21 cellular contexts compared by ENCODE assay signal in the genomic region with DNA sequence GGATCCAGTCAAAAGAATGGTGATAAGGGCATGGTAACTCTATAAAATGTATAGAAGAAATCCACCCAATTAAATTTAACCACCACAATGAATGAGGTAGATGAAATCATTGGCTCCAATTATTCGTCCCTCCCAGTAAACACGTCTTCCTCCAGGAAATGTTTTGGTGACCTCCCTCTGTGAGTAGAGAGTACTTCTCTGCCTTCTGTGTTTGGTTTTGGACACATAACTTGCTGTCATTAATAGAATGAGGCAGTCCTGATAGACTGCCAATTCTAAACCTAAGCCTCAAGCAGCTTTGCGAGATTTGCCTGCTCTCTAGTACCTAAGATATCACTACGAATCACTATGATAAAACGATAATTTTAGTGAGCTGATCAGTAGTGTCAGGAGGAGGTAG.
"Had no signal": no experiment of that assay in that cellular context is flagged by ENCODE, and none has a peak within 500 bp of the region (broad histone marks: within the 10 kb centered on the region; RNA-seq: fewer than 3 reads in every experiment).

No MANE protein-coding gene starts in this region.

- H3K36me3 Mint-ChIP-seq: activated naive CD8-positive, alpha-beta T cell had no signal

- H3K27me3 Mint-ChIP-seq: activated naive CD8-positive, alpha-beta T cell; effector memory CD8-positive, alpha-beta T cell had no signal

- H3K27ac Mint-ChIP-seq: activated naive CD8-positive, alpha-beta T cell; activated T-cell treated with anti-CD3 and anti-CD28 coated beads, Interleukin-2, amount 50 U/mL, for 72 hours; effector memory CD8-positive, alpha-beta T cell; nephron progenitor cell had no signal

- H3K4me3 Mint-ChIP-seq: activated naive CD8-positive, alpha-beta T cell; activated T-cell treated with anti-CD3 and anti-CD28 coated beads, Interleukin-2, amount 50 U/mL, for 72 hours; effector memory CD8-positive, alpha-beta T cell; nephron progenitor cell had no signal

- H3K9me3 Mint-ChIP-seq: effector memory CD8-positive, alpha-beta T cell had no signal

- H3K4me1 Mint-ChIP-seq: nephron progenitor cell had no signal

- DNase-seq: activated CD4-positive, alpha-beta T cell treated with anti-CD3 and anti-CD28 coated beads for 4 hours; activated CD4-positive, alpha-beta T cell treated with anti-CD3 and anti-CD28 coated beads, Interleukin-2, amount 50 U/mL, for 4 hours; activated CD4-positive, CD25-positive, alpha-beta regulatory T cell; activated effector memory CD4-positive, alpha-beta T cell treated with Interleukin-2 at 50 U/mL for 16 hours; activated naive CD4-positive, alpha-beta T cell treated with Interleukin-2 at 50 U/mL for 16 hours; activated T-cell treated with anti-CD3 and anti-CD28 coated beads for 4 hours; activated T-cell treated with anti-CD3 and anti-CD28 coated beads, Interleukin-2, amount 50 U/mL, for 72 hours; anterior cingulate cortex; cerebellar nuclear complex; cortex of kidney; effector memory CD8-positive, alpha-beta T cell; foreskin fibroblast; kidney glomerular epithelial cell; left lung; mucosa of descending colon; nephron progenitor cell; right lobe of liver; stimulated activated CD4-positive, alpha-beta T cell treated with anti-CD3 and anti-CD28 coated beads, Interleukin-2, amount 100 ng/mL, for 48 hours; stimulated activated naive CD4-positive, alpha-beta T cell treated with Interleukin-2 at 50 U/mL for 16 hours had no signal

- H3K4me3 ChIP-seq: left lung, mucosa of descending colon, right lobe of liver, tibial nerve had no signal
